1 cellular context compared by ENCODE assay signal in the genomic region with DNA sequence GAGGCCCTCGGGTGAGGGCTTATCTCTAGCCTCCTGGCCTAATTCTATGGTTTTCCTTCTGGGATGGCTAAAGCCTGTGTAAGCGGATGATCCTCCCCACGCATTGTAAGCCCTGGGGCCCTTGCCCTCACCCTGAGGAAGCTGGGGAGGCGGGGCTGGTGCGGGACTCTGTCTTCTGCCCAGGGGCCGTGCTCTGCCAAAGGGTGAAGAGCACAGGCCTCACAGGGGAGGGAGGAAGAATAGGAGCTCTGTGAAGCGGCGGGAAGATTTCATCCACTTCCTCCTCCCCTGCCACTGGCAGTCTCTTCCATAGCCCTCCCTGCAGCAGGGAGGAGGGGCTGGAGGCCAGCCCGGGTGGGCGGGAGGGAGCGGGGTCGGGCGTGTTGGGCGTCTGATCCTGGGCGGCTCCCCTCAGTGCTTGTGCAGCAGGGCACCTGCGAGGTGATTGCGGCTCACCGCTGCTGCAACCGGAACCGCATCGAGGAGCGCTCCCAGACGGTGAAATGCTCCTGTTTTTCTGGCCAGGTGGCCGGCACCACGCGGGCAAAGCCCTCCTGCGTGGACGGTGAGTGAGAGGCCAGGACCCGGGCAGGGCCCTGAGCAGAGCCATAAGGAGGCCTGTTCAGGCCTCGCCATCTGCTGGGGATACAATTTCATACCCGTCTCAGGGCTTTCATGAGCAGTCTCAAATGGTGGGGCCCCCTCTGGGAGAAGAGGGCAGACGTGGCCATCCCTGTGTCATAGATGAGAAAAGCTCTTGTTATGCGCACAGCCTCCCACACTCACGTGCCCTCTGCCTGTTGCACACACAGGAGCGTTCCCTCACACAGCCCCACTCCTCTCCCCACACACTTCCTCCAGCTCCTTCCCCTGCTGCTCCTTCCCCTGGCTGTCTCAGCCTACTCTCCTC.
TF ChIP-seq lines count a peak whose summit lies in the region.

No MANE protein-coding gene starts in this region.

TF ChIP-seq in IMR-90, 13 proteins besides CTCF, POLR2A, EP300 and RAD21 (continued from another document):
- 0 out of 2 replicates have a peak, but pooled peaks have one; percentile 18 for TF ChIP-seq FOS (IDR thresholded peaks at IDR 0.05; ENCODE audit: low read depth, low read length)
- peak; percentile 8; the same call in 1 of the 2 replicates for TF ChIP-seq SMC3 (IDR thresholded peaks at IDR 0.05; ENCODE audit: low read depth, low read length)
- TF ChIP-seq NFE2L2 (IDR thresholded peaks at IDR 0.05; ENCODE audit: low read depth, low read length): no peak
- TF ChIP-seq, protein P1, sequence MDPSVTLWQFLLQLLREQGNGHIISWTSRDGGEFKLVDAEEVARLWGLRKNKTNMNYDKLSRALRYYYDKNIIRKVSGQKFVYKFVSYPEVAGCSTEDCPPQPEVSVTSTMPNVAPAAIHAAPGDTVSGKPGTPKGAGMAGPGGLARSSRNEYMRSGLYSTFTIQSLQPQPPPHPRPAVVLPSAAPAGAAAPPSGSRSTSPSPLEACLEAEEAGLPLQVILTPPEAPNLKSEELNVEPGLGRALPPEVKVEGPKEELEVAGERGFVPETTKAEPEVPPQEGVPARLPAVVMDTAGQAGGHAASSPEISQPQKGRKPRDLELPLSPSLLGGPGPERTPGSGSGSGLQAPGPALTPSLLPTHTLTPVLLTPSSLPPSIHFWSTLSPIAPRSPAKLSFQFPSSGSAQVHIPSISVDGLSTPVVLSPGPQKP (IDR thresholded peaks at IDR 0.05; ENCODE audit: borderline replicate concordance, low read depth, low read length): no peak
- TF ChIP-seq MXI1 (IDR thresholded peaks at IDR 0.05; ENCODE audit: borderline replicate concordance, low read depth, low read length): no peak
- TF ChIP-seq MAZ (IDR thresholded peaks at IDR 0.05; ENCODE audit: borderline replicate concordance, low read depth, low read length): peak; percentile 41; the same call in 1 of the 2 replicates
- no peak for TF ChIP-seq RFX5 (IDR thresholded peaks at IDR 0.05; ENCODE audit: low read depth, low read length)
- 0 out of 2 replicates have a peak, but pooled peaks have one; percentile 16 for TF ChIP-seq CEBPB (IDR thresholded peaks at IDR 0.05; ENCODE audit: low read depth, low read length)
- TF ChIP-seq RCOR1 (IDR thresholded peaks at IDR 0.05; ENCODE audit: insufficient replicate concordance, low read length): no peak
- TF ChIP-seq, protein P2, sequence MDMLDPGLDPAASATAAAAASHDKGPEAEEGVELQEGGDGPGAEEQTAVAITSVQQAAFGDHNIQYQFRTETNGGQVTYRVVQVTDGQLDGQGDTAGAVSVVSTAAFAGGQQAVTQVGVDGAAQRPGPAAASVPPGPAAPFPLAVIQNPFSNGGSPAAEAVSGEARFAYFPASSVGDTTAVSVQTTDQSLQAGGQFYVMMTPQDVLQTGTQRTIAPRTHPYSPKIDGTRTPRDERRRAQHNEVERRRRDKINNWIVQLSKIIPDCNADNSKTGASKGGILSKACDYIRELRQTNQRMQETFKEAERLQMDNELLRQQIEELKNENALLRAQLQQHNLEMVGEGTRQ (IDR thresholded peaks at IDR 0.05; ENCODE audit: low read depth, low read length): peak; percentile 61; the same call in 1 of the 2 replicates
